Comparison of ENCODE assay signal across 2 cellular contexts in the genomic region with DNA sequence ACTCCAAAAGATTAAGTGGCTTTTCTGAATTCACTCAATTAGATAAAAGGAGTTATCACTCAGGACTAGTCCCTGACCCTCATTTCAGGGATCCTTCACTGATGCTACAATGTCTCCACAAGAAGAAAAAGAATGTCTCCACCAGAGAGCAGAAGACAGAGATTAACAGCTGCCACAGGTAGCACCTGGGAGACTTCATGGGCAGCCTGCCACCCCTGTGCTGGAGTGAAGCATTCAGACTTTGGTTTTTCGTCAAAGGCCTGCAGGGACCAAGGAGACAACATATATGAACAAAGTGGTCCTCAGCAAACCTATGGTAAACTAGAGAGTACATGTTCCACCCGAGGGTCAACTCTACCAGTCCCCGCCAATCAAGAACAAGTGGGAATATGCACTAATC.
TF ChIP-seq lines count a peak whose summit lies in the region.

No MANE protein-coding gene starts in this region.

TF ChIP-seq in GM23338, 12 proteins besides CTCF, POLR2A, EP300 and RAD21:
- TF ChIP-seq, protein P1, sequence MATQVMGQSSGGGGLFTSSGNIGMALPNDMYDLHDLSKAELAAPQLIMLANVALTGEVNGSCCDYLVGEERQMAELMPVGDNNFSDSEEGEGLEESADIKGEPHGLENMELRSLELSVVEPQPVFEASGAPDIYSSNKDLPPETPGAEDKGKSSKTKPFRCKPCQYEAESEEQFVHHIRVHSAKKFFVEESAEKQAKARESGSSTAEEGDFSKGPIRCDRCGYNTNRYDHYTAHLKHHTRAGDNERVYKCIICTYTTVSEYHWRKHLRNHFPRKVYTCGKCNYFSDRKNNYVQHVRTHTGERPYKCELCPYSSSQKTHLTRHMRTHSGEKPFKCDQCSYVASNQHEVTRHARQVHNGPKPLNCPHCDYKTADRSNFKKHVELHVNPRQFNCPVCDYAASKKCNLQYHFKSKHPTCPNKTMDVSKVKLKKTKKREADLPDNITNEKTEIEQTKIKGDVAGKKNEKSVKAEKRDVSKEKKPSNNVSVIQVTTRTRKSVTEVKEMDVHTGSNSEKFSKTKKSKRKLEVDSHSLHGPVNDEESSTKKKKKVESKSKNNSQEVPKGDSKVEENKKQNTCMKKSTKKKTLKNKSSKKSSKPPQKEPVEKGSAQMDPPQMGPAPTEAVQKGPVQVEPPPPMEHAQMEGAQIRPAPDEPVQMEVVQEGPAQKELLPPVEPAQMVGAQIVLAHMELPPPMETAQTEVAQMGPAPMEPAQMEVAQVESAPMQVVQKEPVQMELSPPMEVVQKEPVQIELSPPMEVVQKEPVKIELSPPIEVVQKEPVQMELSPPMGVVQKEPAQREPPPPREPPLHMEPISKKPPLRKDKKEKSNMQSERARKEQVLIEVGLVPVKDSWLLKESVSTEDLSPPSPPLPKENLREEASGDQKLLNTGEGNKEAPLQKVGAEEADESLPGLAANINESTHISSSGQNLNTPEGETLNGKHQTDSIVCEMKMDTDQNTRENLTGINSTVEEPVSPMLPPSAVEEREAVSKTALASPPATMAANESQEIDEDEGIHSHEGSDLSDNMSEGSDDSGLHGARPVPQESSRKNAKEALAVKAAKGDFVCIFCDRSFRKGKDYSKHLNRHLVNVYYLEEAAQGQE (IDR thresholded peaks at IDR 0.05; ENCODE audit: unreplicated experiment), result no peak
- no peak for TF ChIP-seq EZH2 (IDR thresholded peaks at IDR 0.05; ENCODE audit: low read depth, unreplicated experiment)
- no peak for TF ChIP-seq POLR2AphosphoS5 (IDR thresholded peaks at IDR 0.05; ENCODE audit: low read depth)
- TF ChIP-seq JUNB (IDR thresholded peaks at IDR 0.05; ENCODE audit: unreplicated experiment), result no peak
- TF ChIP-seq, protein P2, sequence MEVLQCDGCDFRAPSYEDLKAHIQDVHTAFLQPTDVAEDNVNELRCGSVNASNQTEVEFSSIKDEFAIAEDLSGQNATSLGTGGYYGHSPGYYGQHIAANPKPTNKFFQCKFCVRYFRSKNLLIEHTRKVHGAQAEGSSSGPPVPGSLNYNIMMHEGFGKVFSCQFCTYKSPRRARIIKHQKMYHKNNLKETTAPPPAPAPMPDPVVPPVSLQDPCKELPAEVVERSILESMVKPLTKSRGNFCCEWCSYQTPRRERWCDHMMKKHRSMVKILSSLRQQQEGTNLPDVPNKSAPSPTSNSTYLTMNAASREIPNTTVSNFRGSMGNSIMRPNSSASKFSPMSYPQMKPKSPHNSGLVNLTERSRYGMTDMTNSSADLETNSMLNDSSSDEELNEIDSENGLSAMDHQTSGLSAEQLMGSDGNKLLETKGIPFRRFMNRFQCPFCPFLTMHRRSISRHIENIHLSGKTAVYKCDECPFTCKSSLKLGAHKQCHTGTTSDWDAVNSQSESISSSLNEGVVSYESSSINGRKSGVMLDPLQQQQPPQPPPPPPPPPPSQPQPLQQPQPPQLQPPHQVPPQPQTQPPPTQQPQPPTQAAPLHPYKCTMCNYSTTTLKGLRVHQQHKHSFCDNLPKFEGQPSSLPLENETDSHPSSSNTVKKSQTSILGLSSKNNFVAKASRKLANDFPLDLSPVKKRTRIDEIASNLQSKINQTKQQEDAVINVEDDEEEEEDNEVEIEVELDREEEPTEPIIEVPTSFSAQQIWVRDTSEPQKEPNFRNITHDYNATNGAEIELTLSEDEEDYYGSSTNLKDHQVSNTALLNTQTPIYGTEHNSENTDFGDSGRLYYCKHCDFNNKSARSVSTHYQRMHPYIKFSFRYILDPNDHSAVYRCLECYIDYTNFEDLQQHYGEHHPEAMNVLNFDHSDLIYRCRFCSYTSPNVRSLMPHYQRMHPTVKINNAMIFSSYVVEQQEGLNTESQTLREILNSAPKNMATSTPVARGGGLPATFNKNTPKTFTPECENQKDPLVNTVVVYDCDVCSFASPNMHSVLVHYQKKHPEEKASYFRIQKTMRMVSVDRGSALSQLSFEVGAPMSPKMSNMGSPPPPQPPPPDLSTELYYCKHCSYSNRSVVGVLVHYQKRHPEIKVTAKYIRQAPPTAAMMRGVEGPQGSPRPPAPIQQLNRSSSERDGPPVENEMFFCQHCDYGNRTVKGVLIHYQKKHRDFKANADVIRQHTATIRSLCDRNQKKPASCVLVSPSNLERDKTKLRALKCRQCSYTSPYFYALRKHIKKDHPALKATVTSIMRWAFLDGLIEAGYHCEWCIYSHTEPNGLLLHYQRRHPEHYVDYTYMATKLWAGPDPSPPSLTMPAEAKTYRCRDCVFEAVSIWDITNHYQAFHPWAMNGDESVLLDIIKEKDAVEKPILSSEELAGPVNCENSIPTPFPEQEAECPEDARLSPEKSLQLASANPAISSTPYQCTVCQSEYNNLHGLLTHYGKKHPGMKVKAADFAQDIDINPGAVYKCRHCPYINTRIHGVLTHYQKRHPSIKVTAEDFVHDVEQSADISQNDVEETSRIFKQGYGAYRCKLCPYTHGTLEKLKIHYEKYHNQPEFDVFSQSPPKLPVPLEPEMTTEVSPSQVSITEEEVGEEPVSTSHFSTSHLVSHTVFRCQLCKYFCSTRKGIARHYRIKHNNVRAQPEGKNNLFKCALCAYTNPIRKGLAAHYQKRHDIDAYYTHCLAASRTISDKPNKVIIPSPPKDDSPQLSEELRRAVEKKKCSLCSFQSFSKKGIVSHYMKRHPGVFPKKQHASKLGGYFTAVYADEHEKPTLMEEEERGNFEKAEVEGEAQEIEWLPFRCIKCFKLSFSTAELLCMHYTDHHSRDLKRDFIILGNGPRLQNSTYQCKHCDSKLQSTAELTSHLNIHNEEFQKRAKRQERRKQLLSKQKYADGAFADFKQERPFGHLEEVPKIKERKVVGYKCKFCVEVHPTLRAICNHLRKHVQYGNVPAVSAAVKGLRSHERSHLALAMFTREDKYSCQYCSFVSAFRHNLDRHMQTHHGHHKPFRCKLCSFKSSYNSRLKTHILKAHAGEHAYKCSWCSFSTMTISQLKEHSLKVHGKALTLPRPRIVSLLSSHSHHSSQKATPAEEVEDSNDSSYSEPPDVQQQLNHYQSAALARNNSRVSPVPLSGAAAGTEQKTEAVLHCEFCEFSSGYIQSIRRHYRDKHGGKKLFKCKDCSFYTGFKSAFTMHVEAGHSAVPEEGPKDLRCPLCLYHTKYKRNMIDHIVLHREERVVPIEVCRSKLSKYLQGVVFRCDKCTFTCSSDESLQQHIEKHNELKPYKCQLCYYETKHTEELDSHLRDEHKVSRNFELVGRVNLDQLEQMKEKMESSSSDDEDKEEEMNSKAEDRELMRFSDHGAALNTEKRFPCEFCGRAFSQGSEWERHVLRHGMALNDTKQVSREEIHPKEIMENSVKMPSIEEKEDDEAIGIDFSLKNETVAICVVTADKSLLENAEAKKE (CRISPR knock-in tag; IDR thresholded peaks at IDR 0.05), result no peak
- TF ChIP-seq EZH2phosphoT487 (IDR thresholded peaks at IDR 0.05; ENCODE audit: unreplicated experiment), result no peak
- no peak for TF ChIP-seq ZNF331 (CRISPR knock-in tag; IDR thresholded peaks at IDR 0.05; ENCODE audit: low read depth)

TF ChIP-seq in H1, 55 proteins besides CTCF, POLR2A, EP300 and RAD21:
- TF ChIP-seq SAP30 (IDR thresholded peaks at IDR 0.05; ENCODE audit: insufficient read depth, insufficient replicate concordance, low read length) (no peak), YY1 (IDR thresholded peaks at IDR 0.05; ENCODE audit: low read depth, low read length) (no peak), ASH2L (IDR thresholded peaks at IDR 0.05; ENCODE audit: low read length) (no peak), RXRA (IDR thresholded peaks at IDR 0.05; ENCODE audit: insufficient read depth, low read depth, low read length) (no peak), TAF7 (optimal IDR thresholded peaks at IDR 0.05; ENCODE audit: borderline replicate concordance, low read depth, low read length) (no peak), ATF2 (IDR thresholded peaks at IDR 0.05; ENCODE audit: low read length) (no peak)
